Comparison of ENCODE assay signal across 29 cellular contexts in the genomic region with DNA sequence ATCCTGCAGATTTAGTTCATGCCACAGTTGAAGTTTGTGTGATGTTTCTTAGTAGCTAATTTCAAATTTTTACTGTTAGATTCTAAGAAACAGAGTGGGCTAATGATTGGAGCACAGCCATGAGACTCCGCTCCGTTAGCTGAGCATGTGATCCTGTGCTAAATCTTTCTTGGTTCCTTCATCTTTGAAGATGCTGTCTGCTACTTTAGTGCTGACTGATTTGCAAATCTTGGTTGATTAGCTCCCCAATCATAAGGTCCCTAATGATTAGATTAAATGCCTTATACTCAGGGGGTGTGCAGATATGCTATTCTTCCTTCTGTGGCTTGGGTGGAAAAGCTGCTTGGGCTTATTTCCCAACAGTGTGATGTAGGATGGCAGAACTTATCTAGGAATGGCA.
"Had no signal": no experiment of that assay in that cellular context is flagged by ENCODE, and none has a peak within 500 bp of the region (broad histone marks: within the 10 kb centered on the region; RNA-seq: fewer than 3 reads in every experiment).

No MANE protein-coding gene starts in this region.

- H3K9me2 ChIP-seq: SK-N-SH had no signal

- H3K4me1 ChIP-seq: body of pancreas, breast epithelium, Peyer's patch had no signal

- H3K27me3 ChIP-seq: body of pancreas, breast epithelium, Peyer's patch, SJSA1 had no signal

- H3K4me3 ChIP-seq: body of pancreas, breast epithelium, K562, Peyer's patch, SJSA1 had no signal

- DNase-seq: activated CD4-positive, alpha-beta T cell treated with anti-CD3 and anti-CD28 coated beads for 36 hours; activated CD4-positive, alpha-beta T cell treated with anti-CD3 and anti-CD28 coated beads, Interleukin-2, amount 10 ng/mL, durations not matched to agents 7 days and 5 days; activated CD4-positive, alpha-beta T cell treated with anti-CD3 and anti-CD28 coated beads, Interleukin-2, amount 50 U/mL, for 48 hours; activated CD8-positive, alpha-beta T cell treated with anti-CD3 and anti-CD28 coated beads, Interleukin-2, amount 10 ng/mL, durations not matched to agents 7 days and 5 days; activated gamma-delta T cell; activated naive CD4-positive, alpha-beta T cell treated with Interleukin-2 at 50 U/mL for 16 hours; activated naive CD8-positive, alpha-beta T cell treated with anti-CD3 and anti-CD28 coated beads, Interleukin-2, amount 10 ng/mL, durations not matched to agents 7 days and 5 days; activated T-cell treated with anti-CD3 and anti-CD28 coated beads, Interleukin-2, amount 50 U/mL, for 24 hours; amygdala; body of pancreas; Kasumi-1; MM.1S; MV-4-11; NCI-H1092; NCI-H1436 treated with DMSO at 0.1 percent for 48 hours; NCI-H1694 treated with DMSO at 0.1 percent for 48 hours; NCI-H2029; NCI-H345; NCI-H524 treated with DMSO at 0.1 percent for 48 hours; Peyer's patch; RPMI8226; SHP77 treated with DMSO at 0.1 percent for 48 hours; SK-N-SH; T-cell; T-helper 17 cell; T-helper 9 cell had no signal

- H3K36me3 ChIP-seq: breast epithelium, Peyer's patch, SJSA1 had no signal

- H3K27ac ChIP-seq: body of pancreas, breast epithelium, Peyer's patch had no signal

- H3K9ac ChIP-seq: SK-N-SH had no signal

- H3K9me3 ChIP-seq: body of pancreas, breast epithelium, Peyer's patch, SJSA1, SK-N-SH had no signal
